20 cellular contexts compared by ENCODE assay signal in genomic region chr4:1405636-1406415, GRCh38. TPM values are rescaled to one million over a fixed set of nuclear protein-coding genes. Genes with fewer than 3 reads are reported as not detected.
DNase-seq lines count a peak whose midpoint lies in the region; TF ChIP-seq lines count a peak whose summit lies in the region.
"Had no signal": no experiment of that assay in that cellular context is flagged by ENCODE, and none has a peak within 500 bp of the region (broad histone marks: within the 10 kb centered on the region; RNA-seq: fewer than 3 reads in every experiment).

No MANE protein-coding gene starts in this region.

- peaks cover 12% of the 10 kb centered on the region for H3K4me1 Mint-ChIP-seq in activated T-cell treated with anti-CD3 and anti-CD28 coated beads, Interleukin-2, amount 50 U/mL, for 24 hours (ENCODE audit: low read depth)
- H3K4me1 Mint-ChIP-seq in CD4-positive, alpha-beta memory T cell, result peaks cover 2 to 6% (median 4%) of the 10 kb centered on the region in 4 donors

- CTCF ChIA-PET in CD4-positive, alpha-beta memory T cell (lab: Charles Lee; ENCODE audit: partially characterized antibody), result no interaction called here

- H3K36me3 ChIP-seq in colonic mucosa, result no peaks in the 10 kb centered on the region
- H3K36me3 ChIP-seq in CD4-positive, alpha-beta memory T cell (ENCODE audit: insufficient read depth, low read length), result no peaks in the 10 kb centered on the region
- H3K36me3 ChIP-seq: esophagus muscularis mucosa, gastroesophageal sphincter, neutrophil, thoracic aorta had no signal

- peaks cover 70% of the 10 kb centered on the region for H3K27me3 Mint-ChIP-seq in activated T-cell treated with anti-CD3 and anti-CD28 coated beads, Interleukin-2, amount 50 U/mL, for 24 hours
- peaks cover 30 to 31% of the 10 kb centered on the region in 2 donors for H3K27me3 Mint-ChIP-seq in CD4-positive, alpha-beta memory T cell

- H3K4me1 ChIP-seq in colonic mucosa, result no peaks in the 10 kb centered on the region
- H3K4me1 ChIP-seq in CD4-positive, alpha-beta memory T cell (ENCODE audit: insufficient read depth, low read length), result no peaks in the 10 kb centered on the region

- no peak overlapping the region for H3K27ac Mint-ChIP-seq in activated T-cell treated with anti-CD3 and anti-CD28 coated beads, Interleukin-2, amount 50 U/mL, for 24 hours
- no peak overlapping the region for H3K27ac Mint-ChIP-seq in CD4-positive, alpha-beta memory T cell
- H3K27ac Mint-ChIP-seq: activated CD8-positive, alpha-beta T cell treated with anti-CD3 and anti-CD28 coated beads for 36 hours had no signal

- H3K9ac ChIP-seq in colonic mucosa (ENCODE audit: low read depth in 2 of 2, low read length in 2 of 2), result no peak overlapping the region

- no peaks in the 10 kb centered on the region for H3K9me3 ChIP-seq in colonic mucosa
- no peaks in the 10 kb centered on the region for H3K9me3 ChIP-seq in CD4-positive, alpha-beta memory T cell (ENCODE audit: control insufficient read depth in 1 of 2, low read length in 2 of 2)
- H3K9me3 ChIP-seq: esophagus muscularis mucosa, gastroesophageal sphincter, neutrophil, thoracic aorta had no signal

- no peak overlapping the region for H3K27ac ChIP-seq in colonic mucosa
- H3K27ac ChIP-seq in CD4-positive, alpha-beta memory T cell (ENCODE audit: low read depth, low read length), result no peak overlapping the region
- H3K27ac ChIP-seq: esophagus muscularis mucosa, gastroesophageal sphincter, neutrophil, thoracic aorta, VCaP had no signal

- POLR2A ChIA-PET in CD4-positive, alpha-beta memory T cell (lab: Charles Lee; ENCODE audit: partially characterized antibody), result no interaction called here

- H3K4me3 ChIP-seq in colonic mucosa, result no peak overlapping the region
- H3K4me3 ChIP-seq in CD4-positive, alpha-beta memory T cell (ENCODE audit: low read length in 2 of 2), result no peak overlapping the region
- H3K4me3 ChIP-seq: gastroesophageal sphincter, thoracic aorta had no signal

- intact Hi-C loops in colonic mucosa (cut with DNase I) (no loop called here), posterior vena cava (cut with DNase I) (no loop called here)
- intact Hi-C loops in CD4-positive, alpha-beta memory T cell (cut with micrococcal nuclease), result no loop called here

- in situ Hi-C loops in GM13976 (cut with MboI; ENCODE audit: low sequenced_read_pairs, unreplicated experiment), result no loop called here

- TF ChIP-seq CTCF in GM13976 (IDR thresholded peaks at IDR 0.05; ENCODE audit: borderline replicate concordance, control extremely low read depth, extremely low read depth, insufficient read depth, missing control alignments) (no peak), colonic mucosa (IDR thresholded peaks at IDR 0.05) (no peak)

- peaks cover 91% of the 10 kb centered on the region for H3K27me3 ChIP-seq in colonic mucosa
- H3K27me3 ChIP-seq in CD4-positive, alpha-beta memory T cell (ENCODE audit: insufficient read depth, low read length), result peaks cover 12% of the 10 kb centered on the region

- H3K36me3 Mint-ChIP-seq in activated T-cell treated with anti-CD3 and anti-CD28 coated beads, Interleukin-2, amount 50 U/mL, for 24 hours (ENCODE audit: low read depth), result no peaks in the 10 kb centered on the region
- no peaks in the 10 kb centered on the region for H3K36me3 Mint-ChIP-seq in CD4-positive, alpha-beta memory T cell
- H3K36me3 Mint-ChIP-seq: CD4-positive, CD25-positive, alpha-beta regulatory T cell had no signal

- no peaks in the 10 kb centered on the region for H3K9me3 Mint-ChIP-seq in activated T-cell treated with anti-CD3 and anti-CD28 coated beads, Interleukin-2, amount 50 U/mL, for 24 hours
- H3K9me3 Mint-ChIP-seq in CD4-positive, alpha-beta memory T cell, result peaks cover 0 to 4% (median 0%) of the 10 kb centered on the region in 8 donors
- H3K9me3 Mint-ChIP-seq: activated CD8-positive, alpha-beta T cell treated with anti-CD3 and anti-CD28 coated beads for 36 hours had no signal

- DNase-seq in activated T-cell treated with anti-CD3 and anti-CD28 coated beads, Interleukin-2, amount 50 U/mL, for 24 hours, result peak; percentile 32
- no peak for DNase-seq in activated T-cell treated with anti-CD3 and anti-CD28 coated beads for 4 hours
- peak; percentile 37 for DNase-seq in GM13976 (ENCODE audit: low spot score)
- DNase-seq in colonic mucosa, result peak; percentile 14
- DNase-seq in posterior vena cava (ENCODE audit: low spot score), result peak; percentile 71
- no peak for DNase-seq in NCI-H2171 treated with DMSO at 0.1 percent for 48 hours (lab: John Stamatoyannopoulos, UW)
- no peak for DNase-seq in CD4-positive, alpha-beta memory T cell
- DNase-seq in NCI-H1092 treated with DMSO at 0.1 percent for 48 hours (lab: John Stamatoyannopoulos, UW), result no peak
- DNase-seq: ACHN; activated CD8-positive, alpha-beta T cell treated with anti-CD3 and anti-CD28 coated beads for 36 hours; CD4-positive, CD25-positive, alpha-beta regulatory T cell; NCI-H2029 treated with DMSO at 0.1 percent for 48 hours; NCI-H526 had no signal

- no peak overlapping the region for H3K4me3 Mint-ChIP-seq in activated T-cell treated with anti-CD3 and anti-CD28 coated beads, Interleukin-2, amount 50 U/mL, for 24 hours
- no peak overlapping the region for H3K4me3 Mint-ChIP-seq in CD4-positive, alpha-beta memory T cell
- H3K4me3 Mint-ChIP-seq: activated CD8-positive, alpha-beta T cell treated with anti-CD3 and anti-CD28 coated beads for 36 hours had no signal

RNA-seq across cellular contexts. Expression of gene NKX1-1, which starts 0.4 kb away (rescaled TPM):
- total RNA-seq in colonic mucosa (not detected), posterior vena cava (not detected)
- total RNA-seq in CD4-positive, alpha-beta memory T cell, result not detected
- not detected for polyA plus RNA-seq in CD4-positive, alpha-beta memory T cell
- total RNA-seq: activated CD8-positive, alpha-beta T cell treated with anti-CD3 and anti-CD28 coated beads for 36 hours; CD4-positive, CD25-positive, alpha-beta regulatory T cell; esophagus muscularis mucosa; gastroesophageal sphincter; liver; T-helper 1 cell treated with Interleukin-12 subunit alpha and Interleukin-12 subunit beta and Interleukin-4 antibody, amounts not matched to agents 30 ng/mL and 1 ng/mL, for 36 hours; thoracic aorta had no signal
- polyA plus RNA-seq: CD4-positive, CD25-positive, alpha-beta regulatory T cell; liver had no signal

RNA-seq across cellular contexts. Expression of gene UVSSA, which starts 58.8 kb away (rescaled TPM):
- total RNA-seq in colonic mucosa, result 10 to 100 TPM; 16.7 to 55.7 TPM
- 10 to 100 TPM; 14.3 to 14.7 TPM for total RNA-seq in posterior vena cava
- 10 to 100 TPM; 44.4 to 44.6 TPM for total RNA-seq in CD4-positive, alpha-beta memory T cell
- polyA plus RNA-seq in CD4-positive, alpha-beta memory T cell, result 1 to 10 TPM; 2.4 to 6.8 TPM

Comparison
In these comparisons a context has a peak if more than half of its experiments do, and no peak if none do; other contexts are left out.
1. DNase-seq: peak in activated T-cell treated with anti-CD3 and anti-CD28 coated beads, Interleukin-2, amount 50 U/mL, for 24 hours (single experiment), GM13976 (single experiment), colonic mucosa (single experiment) and posterior vena cava (single experiment); none in activated T-cell treated with anti-CD3 and anti-CD28 coated beads for 4 hours (single experiment), NCI-H2171 treated with DMSO at 0.1 percent for 48 hours (single experiment), CD4-positive, alpha-beta memory T cell (0 of 5) and NCI-H1092 treated with DMSO at 0.1 percent for 48 hours (single experiment).